In genomic region chr1:45960930-45961715, GRCh38 we compare ENCODE assay signal across 28 cellular contexts.
"Had no signal": no experiment of that assay in that cellular context is flagged by ENCODE, and none has a peak within 500 bp of the region (broad histone marks: within the 10 kb centered on the region; RNA-seq: fewer than 3 reads in every experiment).

No MANE protein-coding gene starts in this region.

- H3K4me2 ChIP-seq: smooth muscle cell had no signal

- H3K9me3 Mint-ChIP-seq: activated T-cell treated with anti-CD3 and anti-CD28 coated beads, Interleukin-2, amount 50 U/mL, for 24 hours; activated T-helper 17 cell treated with anti-CD3 and anti-CD28 coated beads, Interleukin-2, amount 50 U/mL, for 72 hours; central memory CD8-positive, alpha-beta T cell; natural killer cell treated with Interleukin-12 subunit alpha and Interleukin-12 subunit beta and Interleukin-15 and Interleukin-18, amount 100 ng/mL, for 72 hours; stimulated activated memory B cell treated with anti-CD40 and anti-IgM and Interleukin-4, amounts not matched to agents 10 μg/mL and 1 μg/mL and 100 μg/mL, for 72 hours had no signal

- H3K36me3 ChIP-seq: ovary, prostate gland, right lobe of liver had no signal

- FAIRE-seq: colon had no signal

- H3K4me1 Mint-ChIP-seq: activated CD4-positive, alpha-beta T cell treated with anti-CD3 and anti-CD28 coated beads for 36 hours; activated T-helper 17 cell treated with anti-CD3 and anti-CD28 coated beads, Interleukin-2, amount 50 U/mL, for 72 hours; stimulated activated memory B cell treated with anti-CD40 and anti-IgM and Interleukin-4, amounts not matched to agents 10 μg/mL and 1 μg/mL and 100 μg/mL, for 72 hours had no signal

- H3K27me3 ChIP-seq: ovary, right lobe of liver, vagina had no signal

- ATAC-seq: activated CD4-positive, alpha-beta T cell treated with anti-CD3 and anti-CD28 coated beads for 36 hours; activated naive CD4-positive, alpha-beta T cell treated with anti-CD3 and anti-CD28 coated beads, Interleukin-2, amount 50 U/mL, for 72 hours; activated T-helper 17 cell treated with anti-CD3 and anti-CD28 coated beads, Interleukin-2, amount 50 U/mL, for 72 hours; esophagus mucosa; natural killer cell treated with Interleukin-12 subunit alpha and Interleukin-12 subunit beta and Interleukin-15 and Interleukin-18, amount 100 ng/mL, for 72 hours; right lobe of liver; stimulated activated memory B cell treated with anti-CD40 and anti-IgM and Interleukin-4, amounts not matched to agents 10 μg/mL and 1 μg/mL and 100 μg/mL, for 72 hours had no signal

- H3K4me3 Mint-ChIP-seq: activated B cell treated with CpG ODN at 0.5 μM for 24 hours; activated CD4-positive, alpha-beta T cell treated with anti-CD3 and anti-CD28 coated beads for 36 hours; activated T-cell treated with anti-CD3 and anti-CD28 coated beads, Interleukin-2, amount 50 U/mL, for 24 hours; activated T-helper 17 cell treated with anti-CD3 and anti-CD28 coated beads, Interleukin-2, amount 50 U/mL, for 72 hours; brain; central memory CD8-positive, alpha-beta T cell; natural killer cell treated with Interleukin-12 subunit alpha and Interleukin-12 subunit beta and Interleukin-15 and Interleukin-18, amount 100 ng/mL, for 72 hours; stimulated activated memory B cell treated with anti-CD40 and anti-IgM and Interleukin-4, amounts not matched to agents 10 μg/mL and 1 μg/mL and 100 μg/mL, for 72 hours had no signal

- H3K27ac ChIP-seq: ovary, prostate gland, right lobe of liver, vagina had no signal

- H3K4me3 ChIP-seq: ovary, prostate gland, right lobe of liver, smooth muscle cell, vagina had no signal

- H3K27me3 Mint-ChIP-seq: activated B cell treated with CpG ODN at 0.5 μM for 24 hours; activated CD4-positive, alpha-beta T cell treated with anti-CD3 and anti-CD28 coated beads for 36 hours; activated T-cell treated with anti-CD3 and anti-CD28 coated beads, Interleukin-2, amount 50 U/mL, for 24 hours; activated T-helper 17 cell treated with anti-CD3 and anti-CD28 coated beads, Interleukin-2, amount 50 U/mL, for 72 hours; central memory CD8-positive, alpha-beta T cell; natural killer cell treated with Interleukin-12 subunit alpha and Interleukin-12 subunit beta and Interleukin-15 and Interleukin-18, amount 100 ng/mL, for 72 hours; stimulated activated memory B cell treated with anti-CD40 and anti-IgM and Interleukin-4, amounts not matched to agents 10 μg/mL and 1 μg/mL and 100 μg/mL, for 72 hours had no signal

- DNase-seq: activated B cell treated with CpG ODN at 0.5 μM for 24 hours; activated CD4-positive, alpha-beta T cell treated with anti-CD3 and anti-CD28 coated beads for 36 hours; activated CD4-positive, alpha-beta T cell treated with anti-CD3 and anti-CD28 coated beads, Interleukin-2, amount 50 U/mL, for 4 hours; activated CD8-positive, alpha-beta memory T cell treated with anti-CD3 and anti-CD28 coated beads for 24 hours; activated CD8-positive, alpha-beta memory T cell treated with anti-CD3 and anti-CD28 coated beads, Interleukin-2, amount 50 U/mL, for 4 hours; activated T-cell treated with anti-CD3 and anti-CD28 coated beads, Interleukin-2, amount 50 U/mL, for 24 hours; aorta; effector memory CD4-positive, alpha-beta T cell; foreskin melanocyte; glutamatergic neuron; hippocampal formation; kidney glomerular epithelial cell; midbrain; ovary; right lobe of liver; stimulated activated CD4-positive, alpha-beta T cell treated with anti-CD3 and anti-CD28 coated beads, Interleukin-15, amount 100 ng/mL, for 24 hours; trophoblast cell had no signal

- H3K9me3 ChIP-seq: ovary, prostate gland, right lobe of liver, vagina had no signal

- H3K27ac Mint-ChIP-seq: activated B cell treated with CpG ODN at 0.5 μM for 24 hours; activated CD4-positive, alpha-beta T cell treated with anti-CD3 and anti-CD28 coated beads for 36 hours; activated naive CD4-positive, alpha-beta T cell treated with anti-CD3 and anti-CD28 coated beads, Interleukin-2, amount 50 U/mL, for 72 hours; activated T-cell treated with anti-CD3 and anti-CD28 coated beads, Interleukin-2, amount 50 U/mL, for 24 hours; activated T-helper 17 cell treated with anti-CD3 and anti-CD28 coated beads, Interleukin-2, amount 50 U/mL, for 72 hours; brain; natural killer cell treated with Interleukin-12 subunit alpha and Interleukin-12 subunit beta and Interleukin-15 and Interleukin-18, amount 100 ng/mL, for 72 hours; stimulated activated memory B cell treated with anti-CD40 and anti-IgM and Interleukin-4, amounts not matched to agents 10 μg/mL and 1 μg/mL and 100 μg/mL, for 72 hours had no signal

- H3K4me1 ChIP-seq: prostate gland, right lobe of liver, vagina had no signal
